Comparison of ENCODE assay signal across 10 cellular contexts in genomic region chr1:168609133-168609715, GRCh38. TPM values are rescaled to one million over a fixed set of nuclear protein-coding genes. Genes with fewer than 3 reads are reported as not detected.
DNase-seq lines count a peak whose midpoint lies in the region; ATAC-seq and TF ChIP-seq lines count a peak whose summit lies in the region.
"Had no signal": no experiment of that assay in that cellular context is flagged by ENCODE, and none has a peak within 500 bp of the region (broad histone marks: within the 10 kb centered on the region; RNA-seq: fewer than 3 reads in every experiment).

No MANE protein-coding gene starts in this region.

- no peak overlapping the region for H3K4me3 ChIP-seq in NB4 (ENCODE audit: low read depth, low read length)
- H3K4me3 ChIP-seq in dorsolateral prefrontal cortex, result peak overlapping the region in 8 of 59 donors; percentile 2 to 23 (median 11)
- H3K4me3 ChIP-seq in spleen, result peak overlapping the region in 2 of 8 donors; percentile 3 to 15

- CTCF ChIA-PET in HEK293T (lab: Yijun Ruan, JAX), result interaction anchor here (0.6 to 1.0 kb wide), 2 partner anchors 18 to 170 kb away, joined by 3 read pairs; no protein-coding TSS in a partner anchor

- no peaks in the 10 kb centered on the region for H3K36me3 ChIP-seq in spleen

- H3K27ac ChIP-seq in dorsolateral prefrontal cortex (peak overlapping the region in 57 of 59 donors; percentile 25 to 88 (median 70)), spleen (no peak overlapping the region)
- H3K27ac ChIP-seq: HL-60 had no signal

- no peak for TF ChIP-seq POLR2A in NB4 (IDR thresholded peaks at IDR 0.05; ENCODE audit: extremely low read depth, insufficient read length)
- no peak for TF ChIP-seq POLR2A in spleen (IDR thresholded peaks at IDR 0.05)

- TF ChIP-seq CTCF in NB4 (IDR thresholded peaks at IDR 0.05; ENCODE audit: low read depth, low read length) (no peak), dorsolateral prefrontal cortex (IDR thresholded peaks at IDR 0.05 in 54 of 56, conservative IDR thresholded peaks at IDR 0.05 in 2 of 56; ENCODE audit: low read depth in 1 of 56, partially characterized antibody in 56 of 56) (no peak), spleen (IDR thresholded peaks at IDR 0.05 in 8 of 11, conservative IDR thresholded peaks at IDR 0.05 in 3 of 11) (no peak)

- POLR2A ChIA-PET in HEK293T (lab: Yijun Ruan, JAX), result no interaction called here

- intact Hi-C loops in dorsolateral prefrontal cortex (cut with DNase I), result loop anchor here (10.0 kb wide), 4 partner anchors 126 to 936 kb away; partner anchors contain the start of gene ATP1B1 (in 1 of the 2)
- intact Hi-C loops in spleen (cut with DNase I; ENCODE audit: low total_unique reads), result no loop called here

- H3K4me1 ChIP-seq in spleen, result peaks cover 0 to 19% (median 8%) of the 10 kb centered on the region in 6 donors

- no peak for ATAC-seq in GM21526 (IDR thresholded peaks at IDR 0.05; ENCODE audit: low FRiP score, unreplicated experiment)

- H3K27me3 ChIP-seq in dorsolateral prefrontal cortex, result no peaks in the 10 kb centered on the region
- peaks cover 0 to 13% (median 0%) of the 10 kb centered on the region in 7 donors for H3K27me3 ChIP-seq in spleen (replicated peaks in 1 of 7)

- WGBS in spleen, 5 donors, result 67 to 79% (median 72%) methylated on average over 17 of the region's 17 CpGs

- DNase-seq in NB4 (ENCODE audit: low read depth) (peak; percentile 15), dorsolateral prefrontal cortex (peak; percentile 45 to 84 (median 74)), left kidney (ENCODE audit: low read depth, low spot score) (peak; percentile 91), spleen (peak; percentile 74), mucosa of gallbladder (ENCODE audit: low spot score) (no peak), HEK293T (ENCODE audit: extremely low spot score) (no peak)
- DNase-seq in stimulated activated CD4-positive, alpha-beta T cell treated with anti-CD3 and anti-CD28 coated beads, Interleukin-4, amount 100 ng/mL, for 1 hour, result no peak
- DNase-seq: activated naive CD4-positive, alpha-beta T cell treated with anti-CD3 and anti-CD28 coated beads for 36 hours had no signal

- H3K9me3 ChIP-seq in spleen, result no peaks in the 10 kb centered on the region

TF ChIP-seq in HEK293T, 16 proteins besides CTCF, POLR2A, EP300 and RAD21:
- TF ChIP-seq L3MBTL2 (conservative IDR thresholded peaks at IDR 0.05) (no peak), HDGF (IDR thresholded peaks at IDR 0.05; ENCODE audit: borderline replicate concordance) (no peak), LEF1 (IDR thresholded peaks at IDR 0.05; ENCODE audit: borderline replicate concordance) (no peak), SP1 (IDR thresholded peaks at IDR 0.05) (no peak), ZNF384 (IDR thresholded peaks at IDR 0.05) (no peak)

RNA-seq across cellular contexts. Expression of gene XCL1, which starts 32.8 kb away (rescaled TPM):
- under 1 TPM in 7 of 120 experiments, not detected in 113; 0.34 to 0.78 (median 0.36) TPM for total RNA-seq in dorsolateral prefrontal cortex
- total RNA-seq in spleen, result 1 to 10 TPM in 4 of 7 donors, under 1 TPM in 3; 0.51 to 3.6 (median 3.1) TPM
- polyA plus RNA-seq in spleen, result 1 to 10 TPM in 2 of 3 donors, under 1 TPM in 1; 0.64 to 1.6 (median 1.2) TPM
- 1.6 TPM for total RNA-seq in mucosa of gallbladder
- total RNA-seq: activated naive CD4-positive, alpha-beta T cell treated with anti-CD3 and anti-CD28 coated beads for 36 hours had no signal

Comparison
In these comparisons a context has a peak if more than half of its experiments do, and no peak if none do; other contexts are left out.
1. DNase-seq: peak in NB4 (single experiment), dorsolateral prefrontal cortex (10 of 10), left kidney (single experiment) and spleen (single experiment); none in mucosa of gallbladder (single experiment), HEK293T (single experiment) and stimulated activated CD4-positive, alpha-beta T cell treated with anti-CD3 and anti-CD28 coated beads, Interleukin-4, amount 100 ng/mL, for 1 hour (single experiment).
2. H3K27ac ChIP-seq: peak in dorsolateral prefrontal cortex (57 of 59); none in spleen (0 of 8).